In the genomic region with DNA sequence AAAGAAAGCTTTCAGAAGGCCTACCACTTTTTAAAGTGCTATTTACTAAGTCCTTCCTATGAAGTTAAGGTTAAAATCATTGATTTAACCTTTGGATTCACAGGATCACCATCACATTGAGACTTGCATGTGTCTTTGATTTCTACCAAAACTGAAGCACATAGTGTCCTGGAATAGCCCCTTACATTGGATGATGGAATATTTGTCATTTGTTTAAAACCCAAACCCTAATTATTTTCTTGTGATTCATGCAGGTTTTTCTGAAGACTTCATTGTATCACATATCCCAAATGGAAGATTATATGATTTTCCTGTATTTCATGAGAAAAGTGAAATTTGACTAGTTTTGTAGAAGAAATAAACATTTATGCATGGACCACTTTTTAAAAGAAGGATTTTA, we compare ENCODE assay signal across 19 cellular contexts. TPM values are rescaled to one million over a fixed set of nuclear protein-coding genes. Genes with fewer than 3 reads are reported as not detected.
DNase-seq lines count a peak whose midpoint lies in the region; ATAC-seq and TF ChIP-seq lines count a peak whose summit lies in the region.
"Had no signal": no experiment of that assay in that cellular context is flagged by ENCODE, and none has a peak within 500 bp of the region (broad histone marks: within the 10 kb centered on the region; RNA-seq: fewer than 3 reads in every experiment).

No MANE protein-coding gene starts in this region.

- TF ChIP-seq EP300 in sigmoid colon (IDR thresholded peaks at IDR 0.05), result no peak

- no peak overlapping the region for H3K4me3 Mint-ChIP-seq in CD8-positive, alpha-beta T cell

- H3K4me3 ChIP-seq in GM23248 (no peak overlapping the region), RWPE2 (ENCODE audit: severe bottlenecking) (no peak overlapping the region), sigmoid colon (peak overlapping the region in 3 of 4 donors; percentile 50 to 59 (median 56))
- H3K4me3 ChIP-seq in CD8-positive, alpha-beta T cell (ENCODE audit: low read depth, low read length), result no peak overlapping the region
- H3K4me3 ChIP-seq: BLaER1 treated with 17β-estradiol and CSF1 and Interleukin-3, amounts not matched to agents 10 nM and 100 nM; left lung; skin epidermis had no signal

- TF ChIP-seq POLR2A in sigmoid colon (IDR thresholded peaks at IDR 0.05), result no peak

- H3F3A ChIP-seq in GM23248 (ENCODE audit: insufficient read depth), result peaks cover 44% of the 10 kb centered on the region

- no peak for ATAC-seq in RWPE2 (ENCODE audit: low read depth)
- no peak for ATAC-seq in HG03108 (IDR thresholded peaks at IDR 0.05; ENCODE audit: unreplicated experiment)
- ATAC-seq in GM18907 (IDR thresholded peaks at IDR 0.05; ENCODE audit: unreplicated experiment), result no peak
- no peak for ATAC-seq in GM21526 (IDR thresholded peaks at IDR 0.05; ENCODE audit: low FRiP score, unreplicated experiment)
- ATAC-seq in CD8-positive, alpha-beta T cell, result no peak
- ATAC-seq: esophagus mucosa, left lung had no signal

- peaks cover 3% of the 10 kb centered on the region for H3K27me3 Mint-ChIP-seq in CD8-positive, alpha-beta T cell (ENCODE audit: low read depth)

- H4K20me1 ChIP-seq in GM23248 (ENCODE audit: insufficient read depth), result no peaks in the 10 kb centered on the region
- H4K20me1 ChIP-seq: BLaER1 treated with 17β-estradiol and CSF1 and Interleukin-3, amounts not matched to agents 10 nM and 100 nM had no signal

- CTCF ChIA-PET in CD8-positive, alpha-beta T cell (lab: Charles Lee), result no interaction called here

- H3K4me1 ChIP-seq in GM23248 (ENCODE audit: insufficient read depth) (peaks cover 70% of the 10 kb centered on the region), RWPE2 (ENCODE audit: insufficient read depth, poor library complexity, severe bottlenecking) (peaks cover 55% of the 10 kb centered on the region), sigmoid colon (peaks cover 0 to 54% (median 33%) of the 10 kb centered on the region in 4 donors)
- H3K4me1 ChIP-seq in CD8-positive, alpha-beta T cell (ENCODE audit: insufficient read depth, low read length), result peaks cover 7% of the 10 kb centered on the region
- H3K4me1 ChIP-seq: parathyroid adenoma had no signal

- H3K9me3 ChIP-seq in GM23248 (ENCODE audit: low read depth) (no peaks in the 10 kb centered on the region), RWPE2 (ENCODE audit: severe bottlenecking) (no peaks in the 10 kb centered on the region), sigmoid colon (no peaks in the 10 kb centered on the region)
- no peaks in the 10 kb centered on the region for H3K9me3 ChIP-seq in CD8-positive, alpha-beta T cell (ENCODE audit: low read length)
- H3K9me3 ChIP-seq: BLaER1 treated with 17β-estradiol and CSF1 and Interleukin-3, amounts not matched to agents 10 nM and 100 nM; left lung had no signal

- H3K9me2 ChIP-seq in GM23248 (ENCODE audit: insufficient read depth), result no peaks in the 10 kb centered on the region

- H3K27ac Mint-ChIP-seq in CD8-positive, alpha-beta T cell, result no peak overlapping the region

- H3K27ac ChIP-seq in GM23248, result peak overlapping the region; percentile 4
- peak overlapping the region; percentile 50 for H3K27ac ChIP-seq in RWPE2 (ENCODE audit: poor library complexity, severe bottlenecking)
- H3K27ac ChIP-seq in sigmoid colon, result peak overlapping the region; percentile 75 to 86 (median 82)
- H3K27ac ChIP-seq in CD8-positive, alpha-beta T cell (ENCODE audit: low read depth, low read length), result no peak overlapping the region
- H3K27ac ChIP-seq: BLaER1 treated with 17β-estradiol and CSF1 and Interleukin-3, amounts not matched to agents 10 nM and 100 nM; left lung; parathyroid adenoma; skin epidermis had no signal

- H3K9ac ChIP-seq in GM23248, result 0 out of 2 replicates have a peak overlapping the region, but pooled peaks have one; percentile 81
- H3K9ac ChIP-seq: BLaER1 treated with 17β-estradiol and CSF1 and Interleukin-3, amounts not matched to agents 10 nM and 100 nM; parathyroid adenoma had no signal

- H3K36me3 Mint-ChIP-seq in CD8-positive, alpha-beta T cell, result no peaks in the 10 kb centered on the region

- H3K4me2 ChIP-seq in GM23248 (ENCODE audit: unreplicated experiment), result peak overlapping the region; percentile 90
- H3K4me2 ChIP-seq: BLaER1 treated with 17β-estradiol and CSF1 and Interleukin-3, amounts not matched to agents 10 nM and 100 nM had no signal

- TF ChIP-seq CTCF in RWPE2 (IDR thresholded peaks at IDR 0.05; ENCODE audit: poor library complexity, severe bottlenecking), result no peak
- TF ChIP-seq CTCF in sigmoid colon (IDR thresholded peaks at IDR 0.05), result no peak
- TF ChIP-seq CTCF in CD8-positive, alpha-beta T cell (IDR thresholded peaks at IDR 0.05), result no peak

- H3K4me1 Mint-ChIP-seq in CD8-positive, alpha-beta T cell (ENCODE audit: low read depth), result peaks cover 39% of the 10 kb centered on the region

- DNase-seq in GM23248 (peak; percentile 26), RWPE2 (ENCODE audit: low spot score) (no peak), fibroblast of peridontal ligament (ENCODE audit: extremely low read depth) (peak; percentile 64), sigmoid colon (no peak)
- DNase-seq in CD8-positive, alpha-beta T cell, result no peak
- DNase-seq: activated gamma-delta T cell treated with Interleukin-2 at 50 U/mL for 16 hours, anterior cingulate cortex, Kasumi-1, left lung, NCI-H2227 treated with DMSO at 0.1 percent for 48 hours, SHP77 treated with DMSO at 0.1 percent for 48 hours, T-helper 2 cell had no signal

- H3K36me3 ChIP-seq in GM23248 (ENCODE audit: low read depth), result no peaks in the 10 kb centered on the region
- H3K36me3 ChIP-seq in RWPE2 (ENCODE audit: low read depth), result no peaks in the 10 kb centered on the region; the same call in 1 of the 2 replicates
- H3K36me3 ChIP-seq in sigmoid colon, result no peaks in the 10 kb centered on the region
- H3K36me3 ChIP-seq in CD8-positive, alpha-beta T cell (ENCODE audit: insufficient read depth, low read length), result no peaks in the 10 kb centered on the region
- H3K36me3 ChIP-seq: BLaER1 treated with 17β-estradiol and CSF1 and Interleukin-3, amounts not matched to agents 10 nM and 100 nM; left lung had no signal

- H3K9me3 Mint-ChIP-seq in CD8-positive, alpha-beta T cell, result no peaks in the 10 kb centered on the region

- in situ Hi-C loops in GM23248 (cut with MboI), result loop anchor here (10.0 kb wide), 1 partner anchor 834 kb away; no protein-coding TSS in a partner anchor

- peaks cover 83% of the 10 kb centered on the region for H3K79me2 ChIP-seq in GM23248 (ENCODE audit: insufficient read depth)
- H3K79me2 ChIP-seq: parathyroid adenoma had no signal

- peak overlapping the region; percentile 51; the same call in 1 of the 2 replicates for H2AFZ ChIP-seq in GM23248
- H2AFZ ChIP-seq: parathyroid adenoma had no signal

- H3K27me3 ChIP-seq in GM23248 (replicated peaks; ENCODE audit: insufficient read depth) (no peaks in the 10 kb centered on the region), RWPE2 (ENCODE audit: insufficient read depth, poor library complexity, severe bottlenecking) (no peaks in the 10 kb centered on the region), sigmoid colon (no peaks in the 10 kb centered on the region)
- no peaks in the 10 kb centered on the region for H3K27me3 ChIP-seq in CD8-positive, alpha-beta T cell (ENCODE audit: insufficient read depth, low read length)
- H3K27me3 ChIP-seq: BLaER1 treated with 17β-estradiol and CSF1 and Interleukin-3, amounts not matched to agents 10 nM and 100 nM; left lung had no signal

- intact Hi-C loops in sigmoid colon (cut with DNase I), result loop anchor here (5.0 to 10.0 kb wide), 3 partner anchors 214 to 814 kb away; no protein-coding TSS in a partner anchor
- intact Hi-C loops in CD8-positive, alpha-beta T cell (cut with DNase I, micrococcal nuclease), result no loop called here

- POLR2A ChIA-PET in CD8-positive, alpha-beta T cell (lab: Charles Lee), result no interaction called here

RNA-seq across cellular contexts. Expression of a gene that starts 3.3 kb away (rescaled TPM):
- 36.5 and 48.4 TPM in 2 replicates for total RNA-seq in GM23248 (2014; rRNA removed; shearing (Covaris generic))
- polyA plus RNA-seq in GM23248 (2016; fragmentation: Nextera tagmentation; extraction: Ambion mirVana), result 24.5 and 25.3 TPM in 2 replicates
- total RNA-seq in sigmoid colon, result 10 to 100 TPM; 50.1 to 83.8 (median 58.4) TPM
- polyA plus RNA-seq in sigmoid colon, result 1 to 10 TPM in 2 of 3 donors, under 1 TPM in 1; 0.23 to 3.6 (median 3.1) TPM
- total RNA-seq in CD8-positive, alpha-beta T cell, result 1 to 10 TPM in 1 of 2 experiments, under 1 TPM in 1; 1.00 to 1.3 TPM

Comparison
In these comparisons a context has a peak if more than half of its experiments do, and no peak if none do; other contexts are left out.
1. DNase-seq: peak in GM23248 (single experiment) and fibroblast of peridontal ligament (single experiment); none in RWPE2 (single experiment), sigmoid colon (single experiment) and CD8-positive, alpha-beta T cell (0 of 7).
2. H3K4me3 ChIP-seq: peak in sigmoid colon (3 of 4); none in GM23248 (single experiment), RWPE2 (single experiment) and CD8-positive, alpha-beta T cell (single experiment).
3. RNA of a gene that starts 3.3 kb away (total RNA-seq): 50.1 to 83.8 TPM in sigmoid colon and 36.5 to 48.4 TPM in GM23248; 1.00 to 1.3 TPM in CD8-positive, alpha-beta T cell; every median in the first group is over 10 times any median in the second.